ENCODE assay signal across 8 cellular contexts in the genomic region with DNA sequence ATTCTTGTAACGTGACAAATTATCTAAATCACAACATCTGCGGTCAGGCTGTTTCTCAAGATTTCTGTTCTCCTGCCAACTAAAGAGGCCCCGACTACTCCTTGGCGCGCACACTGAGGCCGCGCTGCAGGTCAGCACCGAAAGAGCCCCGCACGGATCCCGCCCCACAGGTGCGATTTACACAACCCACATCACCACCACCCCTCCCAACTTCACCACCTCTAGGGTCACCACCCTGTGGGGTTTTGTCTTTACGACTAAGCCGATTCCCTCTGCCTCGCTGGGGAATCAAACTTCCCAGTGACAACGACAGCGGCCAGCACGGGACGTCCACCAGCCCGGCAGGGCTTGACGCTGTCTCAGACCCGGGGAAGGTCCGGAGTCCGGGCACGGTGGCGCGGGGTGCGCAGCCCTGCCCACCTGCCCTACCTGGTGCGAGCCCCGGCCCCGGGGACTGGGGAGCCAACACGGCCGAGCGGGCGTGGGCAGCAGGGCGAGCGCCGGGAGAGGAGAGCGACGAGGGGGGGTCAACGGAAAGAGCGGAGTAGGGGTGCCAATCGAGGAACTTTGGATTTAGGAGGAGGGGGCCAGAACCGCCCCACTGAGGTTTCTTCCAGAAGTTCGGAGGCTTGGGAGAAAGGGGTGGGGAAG. TPM values are rescaled to one million over a fixed set of nuclear protein-coding genes. Genes with fewer than 3 reads are reported as not detected.
A peak's percentile ranks its signal among the peaks of the same experiment; 100 is the strongest.
DNase-seq lines count a peak whose midpoint lies in the region; ATAC-seq and TF ChIP-seq lines count a peak whose summit lies in the region.

No MANE protein-coding gene starts in this region.

- in situ Hi-C loops in IMR-90 (cut with MboI; ENCODE audit: low sequenced_read_pairs), result no loop called here

- peaks cover 3% of the 10 kb centered on the region for H3K9me3 Mint-ChIP-seq in activated T-helper 17 cell treated with anti-CD3 and anti-CD28 coated beads, Interleukin-2, amount 50 U/mL, for 72 hours

- peaks cover 7% of the 10 kb centered on the region for H3K4me1 ChIP-seq in IMR-90 (ENCODE audit: control insufficient read depth, insufficient read depth, low read length)
- H3K4me1 ChIP-seq in trophoblast cell (ENCODE audit: control insufficient read depth in 1 of 2, insufficient read depth in 2 of 2, low read length in 2 of 2), result peaks cover 0 to 4% of the 10 kb centered on the region in 2 experiments

- H2BK15ac ChIP-seq in IMR-90 (ENCODE audit: low read depth, low read length), result peak overlapping the region; percentile 84; the same call in 2 of the 3 replicates

- H3K27ac Mint-ChIP-seq in activated T-helper 17 cell treated with anti-CD3 and anti-CD28 coated beads, Interleukin-2, amount 50 U/mL, for 72 hours, result no peak overlapping the region

- peak; percentile 2 for DNase-seq in activated naive CD4-positive, alpha-beta T cell treated with Interleukin-2 at 50 U/mL for 16 hours
- no peak for DNase-seq in activated naive CD4-positive, alpha-beta T cell (lab: John Stamatoyannopoulos, UW)
- DNase-seq in IMR-90 (peak; percentile 75), Right ventricle myocardium superior (peak; percentile 55), trophoblast cell (peak in 1 of 2 donors; percentile 25), GM19238 (ENCODE audit: insufficient read length, low spot score) (no peak)

- H3K4me3 ChIP-seq in IMR-90 (ENCODE audit: insufficient read depth, low read depth, low read length), result peak overlapping the region; percentile 86
- H3K4me3 ChIP-seq in trophoblast cell (ENCODE audit: low read depth, low read length), result peak overlapping the region; percentile 87

- H3K27me3 ChIP-seq in IMR-90 (ENCODE audit: control insufficient read depth, insufficient read depth, low read length) (no peaks in the 10 kb centered on the region), trophoblast cell (ENCODE audit: insufficient read depth, low read length) (no peaks in the 10 kb centered on the region)

- H3K4me2 ChIP-seq in IMR-90 (ENCODE audit: low read depth, low read length) (peak overlapping the region; percentile 88), trophoblast cell (ENCODE audit: low read length) (peak overlapping the region; percentile 94)

- H4K8ac ChIP-seq in IMR-90 (ENCODE audit: low read depth in 2 of 2, low read length in 2 of 2) (peak overlapping the region; percentile 70 to 92), trophoblast cell (ENCODE audit: low read depth, low read length) (peak overlapping the region; percentile 67)

- H2BK5ac ChIP-seq in IMR-90 (ENCODE audit: low read depth, low read length, poor library complexity, severe bottlenecking) (peak overlapping the region; percentile 92), trophoblast cell (ENCODE audit: low read depth, low read length, poor library complexity) (no peak overlapping the region)

- H3K14ac ChIP-seq in IMR-90 (replicated peaks; ENCODE audit: low read depth, low read length) (peak overlapping the region; percentile 98), trophoblast cell (ENCODE audit: low read length) (no peak overlapping the region)

- H3K56ac ChIP-seq in IMR-90 (ENCODE audit: extremely low read depth, insufficient read depth, low read length), result peak overlapping the region; percentile 84

- peaks cover 4% of the 10 kb centered on the region for H4K20me1 ChIP-seq in IMR-90 (ENCODE audit: insufficient read depth, low read length)

- BruUV-seq in IMR-90 (replicated peaks; lab: Mats Ljungman, UMichigan), result no TSS peak

- ATAC-seq in IMR-90 (ENCODE audit: low read depth) (peak; percentile 2; the same call in 1 of the 2 replicates), Right ventricle myocardium superior (ENCODE audit: poor library complexity) (peak; percentile 51), HG03108 (IDR thresholded peaks at IDR 0.05; ENCODE audit: unreplicated experiment) (no peak)
- peak; percentile 26 for ATAC-seq in activated T-helper 17 cell treated with anti-CD3 and anti-CD28 coated beads, Interleukin-2, amount 50 U/mL, for 72 hours (replicated peaks)

- H3K79me2 ChIP-seq in trophoblast cell (ENCODE audit: control insufficient read depth, insufficient read depth, low read length, poor library complexity), result peaks cover 6% of the 10 kb centered on the region

- no peak overlapping the region for H2BK12ac ChIP-seq in trophoblast cell (ENCODE audit: low read length)

- 0% methylated on average over 25 of the region's 45 CpGs; no CpG with 5 or more reads in 1 of the 2 experiments for WGBS in IMR-90 (ENCODE audit: extremely low coverage in 2 of 2, insufficient read length in 1 of 2), 2 experiments
- no CpG with 5 or more reads among the region's 45 CpGs for WGBS in trophoblast cell (ENCODE audit: extremely low coverage, insufficient coverage, insufficient read length)

- H3K27ac ChIP-seq in IMR-90 (ENCODE audit: insufficient read depth, low read length) (peak overlapping the region; percentile 90), trophoblast cell (ENCODE audit: low read depth, low read length) (peak overlapping the region; percentile 50)

- TF ChIP-seq RAD21 in IMR-90 (IDR thresholded peaks at IDR 0.05; ENCODE audit: low read length), result no peak

- CTCF ChIA-PET in IMR-90 (lab: Yijun Ruan, JAX), result no interaction called here

- peaks cover 5 to 22% of the 10 kb centered on the region in 2 experiments for H3K79me1 ChIP-seq in IMR-90 (ENCODE audit: low read depth in 1 of 2, low read length in 2 of 2)
- H3K79me1 ChIP-seq in trophoblast cell (ENCODE audit: low read length), result no peaks in the 10 kb centered on the region

- H4K5ac ChIP-seq in IMR-90 (ENCODE audit: low read depth, low read length), result peak overlapping the region; percentile 61

- H4K91ac ChIP-seq in IMR-90 (ENCODE audit: insufficient read depth, low read depth, low read length) (peak overlapping the region; percentile 90), trophoblast cell (ENCODE audit: low read depth, low read length) (peak overlapping the region; percentile 32)

- H3K9me3 ChIP-seq in IMR-90 (ENCODE audit: control insufficient read depth, insufficient read depth, low read length) (no peaks in the 10 kb centered on the region), trophoblast cell (ENCODE audit: insufficient read depth, low read depth, low read length) (no peaks in the 10 kb centered on the region)

- H3K9me1 ChIP-seq in IMR-90 (ENCODE audit: insufficient read depth, low read length), result 0 out of 2 replicates have a peak, but pooled peaks cover 4% of the 10 kb centered on the region

- H3K9ac ChIP-seq in IMR-90 (ENCODE audit: low read depth, low read length) (peak overlapping the region; percentile 70), trophoblast cell (ENCODE audit: low read length) (peak overlapping the region; percentile 88)

- peak overlapping the region; percentile 64; the same call in 1 of the 2 replicates for H3K18ac ChIP-seq in IMR-90 (ENCODE audit: low read depth, low read length)
- H3K18ac ChIP-seq in trophoblast cell (ENCODE audit: low read length), result peak overlapping the region; percentile 78

- H3K4me3 Mint-ChIP-seq in activated T-helper 17 cell treated with anti-CD3 and anti-CD28 coated beads, Interleukin-2, amount 50 U/mL, for 72 hours, result peak overlapping the region; percentile 95

- H2AK5ac ChIP-seq in IMR-90 (ENCODE audit: low read depth, low read length), result peak overlapping the region; percentile 96
- H2AK5ac ChIP-seq in trophoblast cell (ENCODE audit: low read length), result no peak overlapping the region

- peak overlapping the region; percentile 98 for H2AK9ac ChIP-seq in IMR-90 (replicated peaks; ENCODE audit: low read depth, low read length, poor library complexity)

- no peaks in the 10 kb centered on the region for H3K36me3 Mint-ChIP-seq in activated T-helper 17 cell treated with anti-CD3 and anti-CD28 coated beads, Interleukin-2, amount 50 U/mL, for 72 hours (ENCODE audit: low read depth)

- peaks cover 25% of the 10 kb centered on the region for H3K27me3 Mint-ChIP-seq in activated T-helper 17 cell treated with anti-CD3 and anti-CD28 coated beads, Interleukin-2, amount 50 U/mL, for 72 hours

- intact Hi-C loops in IMR-90 (cut with micrococcal nuclease) (loop anchor here (1.0 to 5.0 kb wide), 3 partner anchors 38 to 115 kb away; no protein-coding TSS in a partner anchor), Right ventricle myocardium superior (cut with DNase I) (loop anchor here (10.0 kb wide), 1 partner anchor 78 kb away; no protein-coding TSS in a partner anchor)

- dilution Hi-C loops in IMR-90 (cut with HindIII; ENCODE audit: low sequenced_read_pairs, unreplicated experiment), result no loop called here

- H4K12ac ChIP-seq in trophoblast cell (ENCODE audit: low read depth, low read length), result no peak overlapping the region

- H2BK120ac ChIP-seq in IMR-90 (ENCODE audit: low read depth, low read length) (peak overlapping the region; percentile 90), trophoblast cell (ENCODE audit: insufficient read depth, low read length, poor library complexity) (no peak overlapping the region)

- H2AFZ ChIP-seq in IMR-90 (replicated peaks; ENCODE audit: low read length, poor library complexity) (peak overlapping the region; percentile 93), trophoblast cell (ENCODE audit: insufficient read depth, low read length, poor library complexity) (peak overlapping the region; percentile 93)

- TF ChIP-seq POLR2A in IMR-90 (IDR thresholded peaks at IDR 0.05; ENCODE audit: low read depth, low read length), result peak; percentile 66

- peak overlapping the region; percentile 97 for H3K23ac ChIP-seq in IMR-90 (ENCODE audit: low read depth, low read length)
- no peak overlapping the region for H3K23ac ChIP-seq in trophoblast cell (ENCODE audit: low read length)

- peak overlapping the region; percentile 69; the same call in 1 of the 2 replicates for H2BK20ac ChIP-seq in IMR-90 (ENCODE audit: low read depth, low read length)

- peak overlapping the region; percentile 99 for H3K4ac ChIP-seq in IMR-90 (ENCODE audit: low read depth, low read length)
- no peak overlapping the region for H3K4ac ChIP-seq in trophoblast cell (ENCODE audit: low read depth, low read length)

- H3K36me3 ChIP-seq in IMR-90 (ENCODE audit: control insufficient read depth, insufficient read depth, low read length) (no peaks in the 10 kb centered on the region), trophoblast cell (ENCODE audit: control insufficient read depth in 1 of 2, insufficient read depth in 2 of 2, low read length in 2 of 2) (no peaks in the 10 kb centered on the region)

- TF ChIP-seq CTCF in IMR-90 (conservative IDR thresholded peaks at IDR 0.05; ENCODE audit: low read depth, low read length), result no peak

- peaks cover 7% of the 10 kb centered on the region for H3K4me1 Mint-ChIP-seq in activated T-helper 17 cell treated with anti-CD3 and anti-CD28 coated beads, Interleukin-2, amount 50 U/mL, for 72 hours

- POLR2A ChIA-PET in IMR-90 (lab: Charles Lee; ENCODE audit: unreplicated experiment), result interaction anchor here (1.7 kb wide), 1 partner anchor 37 kb away, joined by 5 read pairs; no protein-coding TSS in a partner anchor

TF ChIP-seq in IMR-90, 13 proteins besides CTCF, POLR2A, EP300 and RAD21 (continues in another document):
- peak; percentile 78 for TF ChIP-seq CEBPB (IDR thresholded peaks at IDR 0.05; ENCODE audit: low read depth, low read length)

RNA-seq across cellular contexts. Expression of a gene that starts 0.8 kb away (rescaled TPM):
- total RNA-seq in IMR-90 (2012; rRNA removed) (505 and 507 TPM in 2 replicates), Right ventricle myocardium superior (27.9 TPM)
- 127 and 156 TPM in 2 replicates for polyA plus RNA-seq in IMR-90 (2012; rRNA removed)
- 34.2 and 47.8 TPM in 2 replicates for polyA plus RNA-seq in IMR-90 (2012; cell fraction: cytosol; rRNA removed)
- polyA plus RNA-seq in IMR-90 (2012; cell fraction: nucleus; rRNA removed; ENCODE audit: low replicate concordance), result 121 and 277 TPM in 2 replicates
- 1 to 10 TPM; 2.0 to 3.4 TPM for total RNA-seq in activated T-helper 17 cell treated with anti-CD3 and anti-CD28 coated beads, Interleukin-2, amount 50 U/mL, for 72 hours
- 15.7 and 18.7 TPM in 2 replicates for polyA plus RNA-seq in trophoblast cell (2013)

Comparison
In these comparisons a context has a peak if more than half of its experiments do, and no peak if none do; other contexts are left out.
1. DNase-seq: peak in activated naive CD4-positive, alpha-beta T cell treated with Interleukin-2 at 50 U/mL for 16 hours (single experiment), IMR-90 (single experiment) and Right ventricle myocardium superior (single experiment); none in activated naive CD4-positive, alpha-beta T cell (0 of 4) and GM19238 (single experiment).
2. RNA of a gene that starts 0.8 kb away (total RNA-seq): 505 to 507 TPM in IMR-90; 27.9 TPM in Right ventricle myocardium superior (single experiment) and 2.0 to 3.4 TPM in activated T-helper 17 cell treated with anti-CD3 and anti-CD28 coated beads, Interleukin-2, amount 50 U/mL, for 72 hours; every median in the first group is over 10 times any median in the second.